Comparison of ENCODE assay signal across 12 cellular contexts in the genomic region with DNA sequence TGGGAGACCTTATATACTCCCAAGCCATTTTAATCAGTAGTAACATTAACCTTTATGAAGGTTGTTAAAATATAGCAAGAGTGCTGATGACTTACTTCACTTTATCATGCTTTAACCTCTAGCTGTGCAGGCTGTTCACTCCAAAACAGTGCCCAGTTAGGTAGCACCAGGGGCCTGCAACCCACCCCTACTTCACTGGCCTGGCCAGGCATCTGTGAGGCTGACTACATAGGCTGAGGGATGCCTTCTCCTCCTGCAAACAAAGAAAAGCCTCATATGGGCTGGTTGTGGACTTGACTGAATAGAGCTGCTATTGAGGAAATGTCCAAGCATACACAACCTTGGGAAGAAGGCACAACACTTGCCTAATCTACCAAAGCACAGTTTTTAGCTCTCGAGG.
DNase-seq lines count a peak whose midpoint lies in the region; ATAC-seq and TF ChIP-seq lines count a peak whose summit lies in the region.
"Had no signal": no experiment of that assay in that cellular context is flagged by ENCODE, and none has a peak within 500 bp of the region (broad histone marks: within the 10 kb centered on the region; RNA-seq: fewer than 3 reads in every experiment).

No MANE protein-coding gene starts in this region.

- H3K9me3 Mint-ChIP-seq in Caco-2 (ENCODE audit: unreplicated experiment), result no peaks in the 10 kb centered on the region

- no peaks in the 10 kb centered on the region for H3K27me3 Mint-ChIP-seq in Caco-2 (ENCODE audit: insufficient read depth, unreplicated experiment)

- no peak for TF ChIP-seq CTCF in MM.1S (IDR thresholded peaks at IDR 0.05; ENCODE audit: low read length)
- TF ChIP-seq CTCF in Caco-2 (IDR thresholded peaks at IDR 0.05; ENCODE audit: insufficient read depth in 1 of 2, low read depth in 1 of 2, low read length in 1 of 2, severe bottlenecking in 1 of 2, unreplicated experiment in 1 of 2), result no peak

- peaks cover 29% of the 10 kb centered on the region for H3K4me1 Mint-ChIP-seq in Caco-2 (ENCODE audit: low read depth, unreplicated experiment)

- peak overlapping the region; percentile 17; the same call in 1 of the 2 replicates for H2AFZ ChIP-seq in MM.1S (ENCODE audit: low read length)

- CTCF ChIA-PET in Caco-2 (lab: Charles Lee), result interaction anchor here (0.9 kb wide), 1 partner anchor 342 kb away, joined by 3 read pairs; a partner anchor contains a TSS

- H3K79me2 ChIP-seq in MM.1S (ENCODE audit: low read length), result peaks cover 5% of the 10 kb centered on the region

- no peaks in the 10 kb centered on the region for H4K20me1 ChIP-seq in MM.1S (ENCODE audit: insufficient read depth, low read length)

- no peak overlapping the region for H3K4me3 Mint-ChIP-seq in Caco-2 (ENCODE audit: unreplicated experiment)

- peaks cover 55% of the 10 kb centered on the region for H3K4me1 ChIP-seq in MM.1S (ENCODE audit: low read length)
- peaks cover 0 to 9% of the 10 kb centered on the region in 2 donors for H3K4me1 ChIP-seq in muscle layer of duodenum (ENCODE audit: control insufficient read depth in 1 of 2, insufficient read depth in 2 of 2, low read length in 2 of 2)
- H3K4me1 ChIP-seq in Caco-2, result peaks cover 40% of the 10 kb centered on the region

- no peaks in the 10 kb centered on the region for H3K36me3 ChIP-seq in MM.1S (replicated peaks; ENCODE audit: insufficient read depth, low read length)
- H3K36me3 ChIP-seq in muscle layer of duodenum (ENCODE audit: control insufficient read depth in 1 of 2, insufficient read depth in 2 of 2, low read length in 2 of 2), result no peaks in the 10 kb centered on the region
- H3K36me3 ChIP-seq in Caco-2 (ENCODE audit: control insufficient read depth, insufficient read depth, low read length), result no peaks in the 10 kb centered on the region

- no peak overlapping the region for H3K4me3 ChIP-seq in MM.1S (ENCODE audit: low read length)
- H3K4me3 ChIP-seq in muscle layer of duodenum (ENCODE audit: low read depth in 1 of 2, low read length in 2 of 2), result no peak overlapping the region
- no peak overlapping the region for H3K4me3 ChIP-seq in Caco-2 (ENCODE audit: low read depth, low read length)

- ATAC-seq in GM18868 (IDR thresholded peaks at IDR 0.05; ENCODE audit: unreplicated experiment) (peak; percentile 11), GM21723 (IDR thresholded peaks at IDR 0.05; ENCODE audit: unreplicated experiment) (peak; percentile 16)
- no peak for ATAC-seq in activated CD4-positive, CD25-positive, alpha-beta regulatory T cell treated with anti-CD3 and anti-CD28 coated beads, Interleukin-2, amount 50 U/mL, for 24 hours

- intact Hi-C loops in Caco-2 (cut with micrococcal nuclease; ENCODE audit: unreplicated experiment), result no loop called here

- no peak overlapping the region for H3K27ac Mint-ChIP-seq in Caco-2 (ENCODE audit: unreplicated experiment)

- H3K4me2 ChIP-seq in MM.1S (ENCODE audit: low read depth, low read length), result peak overlapping the region; percentile 56

- POLR2A ChIA-PET in Caco-2 (lab: Charles Lee), result interaction anchor here (1.8 kb wide), 1 partner anchor 22 kb away, joined by 6 read pairs; no protein-coding TSS in a partner anchor

- H3K27ac ChIP-seq in MM.1S (ENCODE audit: low read length) (peak overlapping the region; percentile 95), muscle layer of duodenum (ENCODE audit: low read length) (peak overlapping the region; percentile 9)

- H3F3A ChIP-seq in MM.1S (ENCODE audit: insufficient read depth, low read length), result peaks cover 20% of the 10 kb centered on the region

- H3K27me3 ChIP-seq in MM.1S (replicated peaks; ENCODE audit: insufficient read depth, low read length) (no peaks in the 10 kb centered on the region), muscle layer of duodenum (ENCODE audit: low read depth, low read length) (no peaks in the 10 kb centered on the region), Caco-2 (replicated peaks; ENCODE audit: control insufficient read depth, insufficient read depth, low read length) (no peaks in the 10 kb centered on the region)

- no TSS peak for BruUV-seq in Caco-2 (replicated peaks; lab: Mats Ljungman, UMichigan)

- peak overlapping the region; percentile 48 for H3K9ac ChIP-seq in MM.1S (ENCODE audit: low read length)

- DNase-seq in MM.1S, result no peak
- DNase-seq in Caco-2, result no peak
- DNase-seq in Ammon's horn (ENCODE audit: low spot score), result no peak
- DNase-seq in activated CD4-positive, alpha-beta T cell treated with anti-CD3 and anti-CD28 coated beads, Interleukin-2, amount 50 U/mL, for 1 hour, result no peak
- DNase-seq: activated naive CD4-positive, alpha-beta T cell; DMS 273 treated with DMSO at 0.1 percent for 48 hours; KG1; NCI-H1694 treated with DMSO at 0.1 percent for 48 hours had no signal

- H3K36me3 Mint-ChIP-seq in Caco-2 (ENCODE audit: insufficient read depth, unreplicated experiment), result peaks cover 2% of the 10 kb centered on the region

- H3K9me3 ChIP-seq in MM.1S (replicated peaks; ENCODE audit: insufficient read depth, low read length), result no peaks in the 10 kb centered on the region
- no peaks in the 10 kb centered on the region for H3K9me3 ChIP-seq in muscle layer of duodenum (ENCODE audit: control insufficient read depth in 1 of 2, low read length in 2 of 2)
- no peaks in the 10 kb centered on the region for H3K9me3 ChIP-seq in Caco-2

- no peaks in the 10 kb centered on the region for H3K9me2 ChIP-seq in MM.1S (replicated peaks; ENCODE audit: insufficient read depth, low read length)

Comparison
In these comparisons a context has a peak if more than half of its experiments do, and no peak if none do; other contexts are left out.
1. ATAC-seq: peak in GM18868 (single experiment) and GM21723 (single experiment); none in activated CD4-positive, CD25-positive, alpha-beta regulatory T cell treated with anti-CD3 and anti-CD28 coated beads, Interleukin-2, amount 50 U/mL, for 24 hours (0 of 2).